ENCODE assay signal across 22 cellular contexts in genomic region chr13:18949489-18949761, GRCh38.
"Had no signal": no experiment of that assay in that cellular context is flagged by ENCODE, and none has a peak within 500 bp of the region (broad histone marks: within the 10 kb centered on the region; RNA-seq: fewer than 3 reads in every experiment).

No MANE protein-coding gene starts in this region.

- H3K9me3 ChIP-seq: SJSA1 had no signal

- H3K4me3 ChIP-seq: SJSA1, SK-N-MC had no signal

- H3K36me3 ChIP-seq: SJSA1 had no signal

- H3K4me1 ChIP-seq: SJSA1 had no signal

- H3K27ac ChIP-seq: SJSA1, SK-N-MC had no signal

- H3K27me3 ChIP-seq: SJSA1 had no signal

- ATAC-seq: HepG2 had no signal

- DNase-seq: IMR-90, Karpas-422, KG1, MM.1S, NCI-H1092 treated with DMSO at 0.1 percent for 48 hours, NCI-H1436, NCI-H187, NCI-H2029, NCI-H2081 treated with DMSO at 0.1 percent for 48 hours, NCI-H2171, NCI-H226, NCI-H446, NCI-H510A, NCI-H524 treated with DMSO at 0.1 percent for 48 hours, NCI-H69, NCI-H774, Right ventricle myocardium superior, RPMI8226, SIG-M5 had no signal
